16 cellular contexts compared by ENCODE assay signal in the genomic region with DNA sequence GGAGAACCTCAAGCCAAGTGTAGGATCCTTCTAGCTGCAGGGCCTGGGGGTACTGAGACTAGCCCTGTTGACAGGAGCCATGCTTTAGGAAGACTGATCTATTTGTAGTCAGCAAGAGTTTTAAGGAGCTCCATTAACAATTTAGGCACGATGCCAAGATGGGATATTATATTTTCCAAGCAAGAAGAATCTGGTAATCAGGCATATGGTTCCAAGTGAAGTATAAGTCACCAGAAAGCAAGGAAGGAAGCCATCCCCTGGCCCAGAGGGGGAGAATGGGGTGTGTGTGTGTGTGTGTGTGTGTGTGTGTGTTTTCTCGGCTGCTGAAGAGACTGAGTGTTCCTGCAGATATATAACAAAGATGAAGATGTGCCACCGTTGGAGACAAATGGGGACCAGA. TPM values are rescaled to one million over a fixed set of nuclear protein-coding genes. Genes with fewer than 3 reads are reported as not detected.
DNase-seq lines count a peak whose midpoint lies in the region; ATAC-seq, FAIRE-seq and TF ChIP-seq lines count a peak whose summit lies in the region.
"Had no signal": no experiment of that assay in that cellular context is flagged by ENCODE, and none has a peak within 500 bp of the region (broad histone marks: within the 10 kb centered on the region; RNA-seq: fewer than 3 reads in every experiment).

No MANE protein-coding gene starts in this region.

- TF ChIP-seq RAD21 in GM12878 (IDR thresholded peaks at IDR 0.05; ENCODE audit: insufficient read depth, low read depth, low read length): no peak

- TF ChIP-seq CTCF in GM12878 (IDR thresholded peaks at IDR 0.05 in 2 of 3, conservative IDR thresholded peaks at IDR 0.05 in 1 of 3; ENCODE audit: control insufficient read depth in 2 of 3, extremely low read depth in 1 of 3, insufficient read depth in 1 of 3, low read depth in 3 of 3, low read length in 3 of 3): no peak
- no peak for TF ChIP-seq CTCF in progenitor cell of endocrine pancreas (IDR thresholded peaks at IDR 0.05; ENCODE audit: unreplicated experiment)

- TF ChIP-seq POLR2A in GM12878 (IDR thresholded peaks at IDR 0.05; ENCODE audit: low read depth, low read length): no peak

- peak overlapping the region; percentile 57; the same call in 1 of the 2 replicates for H3K9ac ChIP-seq in GM12878 (ENCODE audit: control insufficient read depth, insufficient read depth, low read length)

- TF ChIP-seq EP300 in GM12878 (IDR thresholded peaks at IDR 0.05; ENCODE audit: borderline replicate concordance in 1 of 2, control insufficient read depth in 1 of 2, low read depth in 2 of 2, low read length in 2 of 2): no peak

- RAD21 ChIA-PET in GM12878 (lab: Charles Lee; ENCODE audit: unreplicated experiment): interaction anchor here (0.9 to 5.2 kb wide), 3 partner anchors 9 to 33 kb away, joined by 5 to 51 read pairs (median 50); a partner anchor contains a TSS

- BruUV-seq in GM12878 (replicated peaks; lab: Mats Ljungman, UMichigan): no TSS peak

- H3K79me2 ChIP-seq in GM12878 (ENCODE audit: control insufficient read depth, insufficient read depth, low read length): peaks cover 81% of the 10 kb centered on the region

- H2AFZ ChIP-seq in GM12878 (ENCODE audit: control insufficient read depth, low read depth, low read length): no peak overlapping the region

- H3K27me3 Mint-ChIP-seq in activated T-cell treated with anti-CD3 and anti-CD28 coated beads, Interleukin-2, amount 50 U/mL, for 24 hours: no peaks in the 10 kb centered on the region
- H3K27me3 Mint-ChIP-seq in progenitor cell of endocrine pancreas: no peaks in the 10 kb centered on the region

- SMC1A ChIA-PET in GM12878 (lab: Charles Lee; ENCODE audit: uncharacterized antibody, unreplicated experiment): interaction anchor here (0.6 to 8.0 kb wide), 10 partner anchors 9 to 168 kb away, joined by 3 to 92 read pairs (median 3); a partner anchor contains a TSS

- H4K20me1 ChIP-seq in GM12878 (ENCODE audit: control insufficient read depth, insufficient read depth): no peaks in the 10 kb centered on the region

- peaks cover 52% of the 10 kb centered on the region for H3K4me1 ChIP-seq in GM12878 (ENCODE audit: control insufficient read depth, insufficient read depth, low read length)

- POLR2A ChIA-PET in GM12878 (lab: Charles Lee): interaction anchor here (0.6 to 5.1 kb wide), 6 partner anchors 9 to 139 kb away, joined by 3 to 40 read pairs (median 4); a partner anchor contains a TSS

- no peaks in the 10 kb centered on the region for H3K27me3 ChIP-seq in GM12878 (replicated peaks in 1 of 2; ENCODE audit: control insufficient read depth in 2 of 2, insufficient read depth in 2 of 2, low read length in 1 of 2)
- H3K27me3 ChIP-seq: pancreas had no signal

- 75% methylated on average over 3 of the region's 3 CpGs for WGBS in GM12878 (ENCODE audit: insufficient coverage, insufficient replicate concordance, low lambda C conversion rate, missing lambda C conversion rate)

- peak overlapping the region; percentile 64 for H3K27ac Mint-ChIP-seq in activated T-cell treated with anti-CD3 and anti-CD28 coated beads, Interleukin-2, amount 50 U/mL, for 24 hours
- H3K27ac Mint-ChIP-seq in progenitor cell of endocrine pancreas: peak overlapping the region; percentile 63

- H3K36me3 ChIP-seq in GM12878 (ENCODE audit: control insufficient read depth in 2 of 2, insufficient read depth in 2 of 2, low read length in 1 of 2): peaks cover 0 to 3% of the 10 kb centered on the region in 2 experiments; a peak in 2 of 4 replicates
- H3K36me3 ChIP-seq: pancreas had no signal

- intact Hi-C loops in GM12878 (cut with micrococcal nuclease; ENCODE audit: unreplicated experiment): loop anchor here (10.0 kb wide), 1 partner anchor 308 kb away; a partner anchor contains a TSS

- no peak for FAIRE-seq in GM12878 (lab: Jason Lieb, UNC)
- FAIRE-seq: H54, pancreas, small intestine had no signal

- peaks cover 92% of the 10 kb centered on the region for H3K4me1 Mint-ChIP-seq in activated T-cell treated with anti-CD3 and anti-CD28 coated beads, Interleukin-2, amount 50 U/mL, for 24 hours (ENCODE audit: low read depth)
- H3K4me1 Mint-ChIP-seq in progenitor cell of endocrine pancreas (ENCODE audit: low read depth): peaks cover 20% of the 10 kb centered on the region

- H3K27ac ChIP-seq in GM12878 (ENCODE audit: control insufficient read depth, insufficient read depth): peak overlapping the region; percentile 86
- H3K27ac ChIP-seq: pancreas had no signal

- H3K36me3 Mint-ChIP-seq in activated T-cell treated with anti-CD3 and anti-CD28 coated beads, Interleukin-2, amount 50 U/mL, for 24 hours (ENCODE audit: low read depth): peaks cover 36% of the 10 kb centered on the region
- peaks cover 20% of the 10 kb centered on the region for H3K36me3 Mint-ChIP-seq in progenitor cell of endocrine pancreas (ENCODE audit: insufficient read depth)

- in situ Hi-C loops in GM12878 (cut with MboI): no loop called here

- no peak overlapping the region for H3K4me3 Mint-ChIP-seq in activated T-cell treated with anti-CD3 and anti-CD28 coated beads, Interleukin-2, amount 50 U/mL, for 24 hours
- H3K4me3 Mint-ChIP-seq in progenitor cell of endocrine pancreas (ENCODE audit: low read depth): no peak overlapping the region

- ATAC-seq in GM12878 (no peak), HG03520 (IDR thresholded peaks at IDR 0.05; ENCODE audit: unreplicated experiment) (no peak), GM18870 (IDR thresholded peaks at IDR 0.05; ENCODE audit: unreplicated experiment) (no peak)
- ATAC-seq: pancreas had no signal

- no peaks in the 10 kb centered on the region for H3K9me3 Mint-ChIP-seq in activated T-cell treated with anti-CD3 and anti-CD28 coated beads, Interleukin-2, amount 50 U/mL, for 24 hours
- H3K9me3 Mint-ChIP-seq in progenitor cell of endocrine pancreas (ENCODE audit: low read depth): peaks cover 7% of the 10 kb centered on the region
- H3K9me3 Mint-ChIP-seq: IgD-negative memory B cell had no signal

- no peak overlapping the region; the same call in 1 of the 2 replicates for H3K4me3 ChIP-seq in GM12878
- H3K4me3 ChIP-seq: pancreas had no signal

- no peaks in the 10 kb centered on the region for H3K9me3 ChIP-seq in GM12878 (replicated peaks; ENCODE audit: control insufficient read depth, insufficient read depth, low read length)
- H3K9me3 ChIP-seq: pancreas had no signal

- no peak for DNase-seq in activated T-cell treated with anti-CD3 and anti-CD28 coated beads, Interleukin-2, amount 50 U/mL, for 24 hours
- no peak for DNase-seq in activated T-cell treated with anti-CD3 and anti-CD28 coated beads, Interleukin-2, amount 50 U/mL, for 1 hour
- DNase-seq in NCI-H2171 treated with DMSO at 0.1 percent for 48 hours (lab: John Stamatoyannopoulos, UW) (peak; percentile 78), GM12878 (ENCODE audit: low read depth, low spot score) (no peak), progenitor cell of endocrine pancreas (ENCODE audit: low spot score, unreplicated experiment) (no peak), HPDE6-E6E7 (ENCODE audit: extremely low spot score) (no peak)
- DNase-seq: activated CD4-positive, alpha-beta T cell treated with anti-CD3 and anti-CD28 coated beads for 4 hours; DMS153; NCI-H146; NCI-H524 treated with DMSO at 0.1 percent for 48 hours; pancreas; small intestine had no signal

- CTCF ChIA-PET in GM12878 (lab: Yijun Ruan, JAX): interaction anchor here (0.6 to 2.0 kb wide), 5 partner anchors 40 to 144 kb away, joined by 3 to 7 read pairs (median 4); no protein-coding TSS in a partner anchor

- peak overlapping the region; percentile 82 for H3K4me2 ChIP-seq in GM12878 (ENCODE audit: control insufficient read depth, insufficient read depth)

TF ChIP-seq in GM12878, 131 proteins besides CTCF, POLR2A, EP300 and RAD21 (continues in another document):
- TF ChIP-seq PAX8 (IDR thresholded peaks at IDR 0.05) (no peak), TCF7 (IDR thresholded peaks at IDR 0.05; ENCODE audit: borderline replicate concordance) (no peak), PML (IDR thresholded peaks at IDR 0.05; ENCODE audit: low read length) (no peak), FOXK2 (IDR thresholded peaks at IDR 0.05) (no peak)

RNA-seq across cellular contexts. Expression of a gene that starts 7.1 kb away (rescaled TPM):
- 126 and 141 TPM in 2 replicates for total RNA-seq in GM12878 (2013; cell fraction: nucleolus; rRNA removed)
- total RNA-seq in GM12878 (2014; rRNA removed) (13.6 and 15.9 TPM in 2 replicates), GM12878 (2014; rRNA removed; fragmentation: Illumina TruSeq; extraction: Trizol) (17.8 and 20.4 TPM in 2 replicates), GM12878 (2021) (57.7 and 64.7 TPM in 2 replicates), progenitor cell of endocrine pancreas (17.4 and 19.2 TPM in 2 replicates)
- 70.8 TPM for polyA plus RNA-seq in GM12878 (2011; ENCODE audit: low read depth)
- polyA plus RNA-seq in GM12878 (2011; rRNA removed) (99.7 and 143 TPM in 2 replicates), GM12878 (2014; fragmentation: Illumina TruSeq; extraction: Trizol) (76.6 and 99.0 TPM in 2 replicates), GM12878 (2014; fragmentation: Nextera tagmentation; extraction: Ambion mirVana) (10 to 100 TPM in 1 of 2 experiments, 1 to 10 TPM in 1; 8.5 to 23.3 TPM), GM12878 (2014; rRNA removed) (29.1 and 51.4 TPM in 2 replicates), GM12878 (2016; fragmentation: Nextera tagmentation; extraction: Ambion mirVana) (10 to 100 TPM; 66.1 to 67.4 TPM)
- 30.3 and 40.8 TPM in 2 replicates for polyA plus RNA-seq in GM12878 (2011; cell fraction: cytosol; rRNA removed)
- polyA plus RNA-seq in GM12878 (2011; cell fraction: nucleus; rRNA removed): 41.7 and 46.0 TPM in 2 replicates
- 47.7 and 70.7 TPM in 2 replicates for polyA plus RNA-seq in GM12878 (2012)
- 41.2 and 93.3 TPM in 2 replicates for polyA minus RNA-seq in GM12878 (2011; rRNA and poly(A)+ RNA removed)
- polyA minus RNA-seq in GM12878 (2011; cell fraction: cytosol; rRNA and poly(A)+ RNA removed): 18.4 and 19.6 TPM in 2 replicates
- 16.2 and 23.5 TPM in 2 replicates for polyA minus RNA-seq in GM12878 (2011; cell fraction: nucleus; rRNA and poly(A)+ RNA removed)

RNA-seq across cellular contexts. Expression of a gene that starts 29.4 kb away (rescaled TPM):
- total RNA-seq in GM12878 (2013; cell fraction: nucleolus; rRNA removed): 35.3 and 38.4 TPM in 2 replicates
- total RNA-seq in GM12878 (2014; rRNA removed) (37.3 and 44.5 TPM in 2 replicates), GM12878 (2014; rRNA removed; fragmentation: Illumina TruSeq; extraction: Trizol) (30.0 and 32.4 TPM in 2 replicates), GM12878 (2021) (22.7 and 26.9 TPM in 2 replicates), progenitor cell of endocrine pancreas (7.7 and 8.7 TPM in 2 replicates)
- 28.8 TPM for polyA plus RNA-seq in GM12878 (2011; ENCODE audit: low read depth)
- polyA plus RNA-seq in GM12878 (2011; rRNA removed) (31.4 and 37.4 TPM in 2 replicates), GM12878 (2014; fragmentation: Illumina TruSeq; extraction: Trizol) (27.3 and 37.5 TPM in 2 replicates), GM12878 (2014; fragmentation: Nextera tagmentation; extraction: Ambion mirVana) (10 to 100 TPM; 15.0 to 23.3 TPM), GM12878 (2014; rRNA removed) (27.2 and 31.1 TPM in 2 replicates), GM12878 (2016; fragmentation: Nextera tagmentation; extraction: Ambion mirVana) (10 to 100 TPM; 49.8 to 55.1 TPM)
- 32.9 and 43.8 TPM in 2 replicates for polyA plus RNA-seq in GM12878 (2011; cell fraction: cytosol; rRNA removed)
- 13.2 and 14.8 TPM in 2 replicates for polyA plus RNA-seq in GM12878 (2011; cell fraction: nucleus; rRNA removed)
- polyA plus RNA-seq in GM12878 (2012): 30.3 and 41.4 TPM in 2 replicates
- polyA minus RNA-seq in GM12878 (2011; rRNA and poly(A)+ RNA removed): 43.3 and 51.9 TPM in 2 replicates
- polyA minus RNA-seq in GM12878 (2011; cell fraction: cytosol; rRNA and poly(A)+ RNA removed): 15.5 and 18.2 TPM in 2 replicates
- 8.2 and 10.6 TPM in 2 replicates for polyA minus RNA-seq in GM12878 (2011; cell fraction: nucleus; rRNA and poly(A)+ RNA removed)
